Comparison of ENCODE assay signal across 27 cellular contexts in genomic region chr4:2698951-2699505, GRCh38. TPM values are rescaled to one million over a fixed set of nuclear protein-coding genes. Genes with fewer than 3 reads are reported as not detected.
A peak's percentile ranks its signal among the peaks of the same experiment; 100 is the strongest.
DNase-seq lines count a peak whose midpoint lies in the region; FAIRE-seq and TF ChIP-seq lines count a peak whose summit lies in the region.
"Had no signal": no experiment of that assay in that cellular context is flagged by ENCODE, and none has a peak within 500 bp of the region (broad histone marks: within the 10 kb centered on the region; RNA-seq: fewer than 3 reads in every experiment).

No MANE protein-coding gene starts in this region.

- H3K4ac ChIP-seq in H1 (replicated peaks; ENCODE audit: insufficient read length, low read depth, low read length) (no peak overlapping the region), neuronal stem cell (ENCODE audit: low read length) (no peak overlapping the region)

- no peaks in the 10 kb centered on the region for H3F3A ChIP-seq in OCI-LY1 (ENCODE audit: insufficient read depth, low read length)

- H3K36me3 ChIP-seq in OCI-LY1 (ENCODE audit: insufficient read depth, low read length) (peaks cover 50% of the 10 kb centered on the region), H1 (ENCODE audit: control insufficient read depth in 2 of 4, insufficient read depth in 4 of 4, low read length in 3 of 4) (peaks cover 24 to 61% (median 44%) of the 10 kb centered on the region in 4 experiments; a peak in 7 of 8 replicates), neuronal stem cell (replicated peaks in 1 of 2; ENCODE audit: control insufficient read depth in 2 of 2, insufficient read depth in 2 of 2, low read length in 2 of 2) (peaks cover 57 to 100% of the 10 kb centered on the region in 2 donors)

- no peak overlapping the region for H2BK12ac ChIP-seq in H1 (ENCODE audit: low read depth, low read length)
- H2BK12ac ChIP-seq in neuronal stem cell (ENCODE audit: low read length): no peak overlapping the region

- H3K23me2 ChIP-seq in H1 (ENCODE audit: low read depth, low read length): no peaks in the 10 kb centered on the region

- H3K79me1 ChIP-seq in H1 (ENCODE audit: low read depth, low read length): no peaks in the 10 kb centered on the region; the same call in 1 of the 2 replicates
- peaks cover 4% of the 10 kb centered on the region for H3K79me1 ChIP-seq in neuronal stem cell (ENCODE audit: low read depth, low read length)

- H2AFZ ChIP-seq in OCI-LY1 (ENCODE audit: low read length): no peak overlapping the region
- H2AFZ ChIP-seq in H1 (ENCODE audit: low read length): no peak overlapping the region
- H2AFZ ChIP-seq in neuronal stem cell (ENCODE audit: low read length): no peak overlapping the region
- H2AFZ ChIP-seq: GM23248 had no signal

- CTCF ChIA-PET in H1 (lab: Charles Lee; ENCODE audit: partially characterized antibody): no interaction called here
- CTCF ChIA-PET in MCF 10A (lab: Yijun Ruan, JAX): no interaction called here

- H3K4me1 ChIP-seq in OCI-LY1 (ENCODE audit: insufficient read depth, low read length, severe bottlenecking): peaks cover 51% of the 10 kb centered on the region
- no peaks in the 10 kb centered on the region for H3K4me1 ChIP-seq in H1 (replicated peaks in 1 of 4; ENCODE audit: control insufficient read depth in 3 of 4, insufficient read depth in 4 of 4, low read length in 3 of 4)
- H3K4me1 ChIP-seq in neuronal stem cell (ENCODE audit: control insufficient read depth in 2 of 2, insufficient read depth in 1 of 2, low read depth in 1 of 2, low read length in 2 of 2): no peaks in the 10 kb centered on the region
- H3K4me1 ChIP-seq: gastrocnemius medialis, lower lobe of right lung had no signal

- H3K9ac ChIP-seq in OCI-LY1 (ENCODE audit: low read length): no peak overlapping the region
- H3K9ac ChIP-seq in H1 (replicated peaks in 1 of 4; ENCODE audit: extremely low read depth in 1 of 4, low read depth in 3 of 4, low read length in 3 of 4): no peak overlapping the region
- peak overlapping the region; percentile 56 for H3K9ac ChIP-seq in neuronal stem cell (ENCODE audit: low read depth, low read length, poor library complexity)
- H3K9ac ChIP-seq: GM23248, SK-N-SH had no signal

- 92% methylated on average over 12 of the region's 12 CpGs; no CpG with 5 or more reads in 1 of the 2 experiments for WGBS in H1 (ENCODE audit: extremely low coverage in 1 of 2, insufficient coverage in 1 of 2, insufficient read length in 1 of 2, insufficient replicate concordance in 2 of 2, low coverage in 1 of 2, low lambda C conversion rate in 2 of 2, missing lambda C conversion rate in 1 of 2), 2 experiments
- no CpG with 5 or more reads among the region's 12 CpGs for WGBS in neuronal stem cell (ENCODE audit: extremely low coverage in 2 of 2, insufficient read length in 2 of 2, insufficient replicate concordance in 1 of 2), 2 donors

- no peak overlapping the region for H3K27ac Mint-ChIP-seq in MCF 10A (ENCODE audit: low read depth, unreplicated experiment)
- H3K27ac Mint-ChIP-seq: natural killer cell treated with Interleukin-12 subunit alpha and Interleukin-12 subunit beta and Interleukin-15 and Interleukin-18, amount 100 ng/mL, for 72 hours had no signal

- no peak overlapping the region for H3K18ac ChIP-seq in H1 (ENCODE audit: extremely low read depth, low read length)
- H3K18ac ChIP-seq in neuronal stem cell (ENCODE audit: low read length): no peak overlapping the region

- no peak overlapping the region for H3K23ac ChIP-seq in H1 (ENCODE audit: insufficient read length)
- H3K23ac ChIP-seq in neuronal stem cell (ENCODE audit: low read depth, low read length, poor library complexity): peak overlapping the region; percentile 86

- H3K27ac ChIP-seq in OCI-LY1 (ENCODE audit: low read depth, low read length, poor library complexity, severe bottlenecking) (peak overlapping the region; percentile 99), H1 (ENCODE audit: low read depth, low read length) (no peak overlapping the region), neuronal stem cell (replicated peaks; ENCODE audit: low read length) (no peak overlapping the region)
- H3K27ac ChIP-seq: gastrocnemius medialis, GM23248, lower lobe of right lung, thoracic aorta had no signal

- no peaks in the 10 kb centered on the region for H3K4me1 Mint-ChIP-seq in MCF 10A (ENCODE audit: insufficient read depth, unreplicated experiment)
- H3K4me1 Mint-ChIP-seq: brain had no signal

- H2BK5ac ChIP-seq in H1 (ENCODE audit: low read depth, low read length): 0 out of 2 replicates have a peak overlapping the region, but pooled peaks have one; percentile 41
- H2BK5ac ChIP-seq in neuronal stem cell (ENCODE audit: low read length): no peak overlapping the region

- no peak for TF ChIP-seq EP300 in H1 (IDR thresholded peaks at IDR 0.05; ENCODE audit: borderline replicate concordance in 1 of 2, low read depth in 2 of 2, low read length in 2 of 2)

- H3K27me3 ChIP-seq in OCI-LY1 (ENCODE audit: insufficient read depth, low read length) (no peaks in the 10 kb centered on the region), H1 (replicated peaks in 1 of 4; ENCODE audit: control insufficient read depth in 3 of 4, extremely low read depth in 1 of 4, insufficient read depth in 3 of 4, low read length in 3 of 4) (no peaks in the 10 kb centered on the region), neuronal stem cell (ENCODE audit: control insufficient read depth in 3 of 3, insufficient read depth in 3 of 3, low read depth in 1 of 3, low read length in 3 of 3) (no peaks in the 10 kb centered on the region)
- H3K27me3 ChIP-seq: gastrocnemius medialis had no signal

- H3K9me3 ChIP-seq in OCI-LY1 (ENCODE audit: low read length): no peaks in the 10 kb centered on the region
- H3K9me3 ChIP-seq in H1 (ENCODE audit: insufficient read depth in 2 of 2, low read depth in 1 of 2, low read length in 1 of 2): no peaks in the 10 kb centered on the region
- H3K9me3 ChIP-seq in neuronal stem cell (replicated peaks in 1 of 2; ENCODE audit: control insufficient read depth in 2 of 2, insufficient read depth in 1 of 2, low read depth in 1 of 2, low read length in 2 of 2): peaks cover 0 to 2% of the 10 kb centered on the region in 2 donors
- H3K9me3 ChIP-seq: gastrocnemius medialis, lower lobe of right lung, mucosa of descending colon, SK-N-SH, thoracic aorta had no signal

- peaks cover 92% of the 10 kb centered on the region for H3K36me3 Mint-ChIP-seq in MCF 10A (ENCODE audit: insufficient read depth, unreplicated experiment)

- no peak overlapping the region for H3K4me3 ChIP-seq in OCI-LY1 (ENCODE audit: low read depth, low read length, poor library complexity, severe bottlenecking)
- H3K4me3 ChIP-seq in H1 (ENCODE audit: extremely low read depth in 1 of 4, insufficient read depth in 2 of 4, low read depth in 3 of 4, low read length in 4 of 4): no peak overlapping the region
- no peak overlapping the region for H3K4me3 ChIP-seq in neuronal stem cell (ENCODE audit: low read length in 2 of 2)
- H3K4me3 ChIP-seq: gastrocnemius medialis, GM23248, lower lobe of right lung, mucosa of descending colon, thoracic aorta had no signal

- POLR2A ChIA-PET in H1 (lab: Charles Lee; ENCODE audit: partially characterized antibody): no interaction called here
- POLR2A ChIA-PET in MCF 10A (lab: Yijun Ruan, JAX): no interaction called here

- no peak overlapping the region for H4K8ac ChIP-seq in H1 (ENCODE audit: extremely low read depth, insufficient read depth, low read length)
- H4K8ac ChIP-seq in neuronal stem cell (ENCODE audit: low read depth, low read length): no peak overlapping the region

- no peak for FAIRE-seq in H1 (lab: Jason Lieb, UNC)
- FAIRE-seq: D721Med, urothelium cell line had no signal

- no peak overlapping the region for H3K4me3 Mint-ChIP-seq in MCF 10A (ENCODE audit: unreplicated experiment)
- H3K4me3 Mint-ChIP-seq: activated naive CD4-positive, alpha-beta T cell treated with anti-CD3 and anti-CD28 coated beads for 36 hours; brain; natural killer cell treated with Interleukin-12 subunit alpha and Interleukin-12 subunit beta and Interleukin-15 and Interleukin-18, amount 100 ng/mL, for 72 hours; T-helper 2 cell treated with Interferon-gamma antibody and Interleukin-4, amounts not matched to agents 5 μg/mL and 100 μg/mL, for 36 hours had no signal

- H4K20me1 ChIP-seq in OCI-LY1 (ENCODE audit: insufficient read depth, low read length) (no peaks in the 10 kb centered on the region), H1 (replicated peaks in 1 of 2; ENCODE audit: control insufficient read depth in 1 of 2, insufficient read depth in 2 of 2, low read length in 2 of 2) (peaks cover 3 to 19% of the 10 kb centered on the region in 2 experiments)

- intact Hi-C loops in MCF 10A (cut with micrococcal nuclease): no loop called here

- no peak overlapping the region for H3K14ac ChIP-seq in H1 (ENCODE audit: insufficient read length)
- H3K14ac ChIP-seq in neuronal stem cell (ENCODE audit: low read length): no peak overlapping the region

- no peak overlapping the region for H3K56ac ChIP-seq in H1 (replicated peaks; ENCODE audit: insufficient read length, low read depth, low read length)

- H3K79me2 ChIP-seq in OCI-LY1 (ENCODE audit: insufficient read depth, low read length): no peaks in the 10 kb centered on the region
- no peaks in the 10 kb centered on the region for H3K79me2 ChIP-seq in H1 (ENCODE audit: control insufficient read depth in 1 of 2, insufficient read depth in 2 of 2, low read length in 2 of 2)

- H2BK120ac ChIP-seq in H1 (replicated peaks; ENCODE audit: low read depth, low read length) (no peak overlapping the region), neuronal stem cell (ENCODE audit: low read depth, low read length) (no peak overlapping the region)

- H2AK5ac ChIP-seq in H1 (ENCODE audit: low read depth, low read length) (no peak overlapping the region), neuronal stem cell (ENCODE audit: low read depth, low read length) (no peak overlapping the region)

- no peak overlapping the region for H4K91ac ChIP-seq in H1 (replicated peaks; ENCODE audit: insufficient read length, low read length)
- H4K91ac ChIP-seq in neuronal stem cell (ENCODE audit: low read depth, low read length, poor library complexity): no peak overlapping the region

- no peak overlapping the region for H2BK20ac ChIP-seq in H1 (ENCODE audit: low read length)

- BruUV-seq in MCF 10A (replicated peaks; lab: Mats Ljungman, UMichigan): no TSS peak

- H3K9me2 ChIP-seq in OCI-LY1 (ENCODE audit: low read depth, low read length): no peaks in the 10 kb centered on the region
- H3K9me2 ChIP-seq: SK-N-SH had no signal

- no peak for TF ChIP-seq RAD21 in H1 (IDR thresholded peaks at IDR 0.05 in 1 of 2, conservative IDR thresholded peaks at IDR 0.05 in 1 of 2; ENCODE audit: low read depth in 2 of 2, low read length in 2 of 2)

- no peaks in the 10 kb centered on the region for H3K27me3 Mint-ChIP-seq in MCF 10A (ENCODE audit: insufficient read depth, unreplicated experiment)
- H3K27me3 Mint-ChIP-seq: brain; natural killer cell treated with Interleukin-12 subunit alpha and Interleukin-12 subunit beta and Interleukin-15 and Interleukin-18, amount 100 ng/mL, for 72 hours had no signal

- no peaks in the 10 kb centered on the region for H3K9me3 Mint-ChIP-seq in MCF 10A (ENCODE audit: unreplicated experiment)
- H3K9me3 Mint-ChIP-seq: activated naive CD4-positive, alpha-beta T cell treated with anti-CD3 and anti-CD28 coated beads for 36 hours; brain; natural killer cell treated with Interleukin-12 subunit alpha and Interleukin-12 subunit beta and Interleukin-15 and Interleukin-18, amount 100 ng/mL, for 72 hours; T-helper 2 cell treated with Interferon-gamma antibody and Interleukin-4, amounts not matched to agents 5 μg/mL and 100 μg/mL, for 36 hours had no signal

- TF ChIP-seq POLR2A in H1 (IDR thresholded peaks at IDR 0.05; ENCODE audit: control extremely low read depth in 1 of 2, low read depth in 2 of 2, low read length in 2 of 2): no peak

- no peak overlapping the region for H4K5ac ChIP-seq in H1 (ENCODE audit: insufficient read length, low read depth, low read length)

- H3K4me2 ChIP-seq in OCI-LY1 (ENCODE audit: low read length): no peak overlapping the region
- no peak overlapping the region for H3K4me2 ChIP-seq in H1 (ENCODE audit: insufficient read depth in 1 of 2, low read depth in 2 of 2, low read length in 2 of 2)
- H3K4me2 ChIP-seq in neuronal stem cell (ENCODE audit: insufficient read depth, low read length, poor library complexity, severe bottlenecking): no peak overlapping the region
- H3K4me2 ChIP-seq: SK-N-SH had no signal

- peak; percentile 26 for DNase-seq in NCI-H2107 treated with DMSO at 0.1 percent for 48 hours (lab: John Stamatoyannopoulos, UW; ENCODE audit: unreplicated experiment)
- DNase-seq in NCI-H2107 (lab: John Stamatoyannopoulos, UW): no peak
- no peak for DNase-seq in H1 (ENCODE audit: low read depth in 1 of 2, low spot score in 2 of 2)
- DNase-seq in neuronal stem cell (ENCODE audit: low spot score): no peak
- DNase-seq in MCF 10A (ENCODE audit: unreplicated experiment): no peak
- DNase-seq in NCI-H1930 (lab: John Stamatoyannopoulos, UW): no peak
- no peak for DNase-seq in COLO668 (lab: John Stamatoyannopoulos, UW; ENCODE audit: unreplicated experiment)
- DNase-seq: 8988T; activated CD4-positive, alpha-beta T cell treated with anti-CD3 and anti-CD28 coated beads for 4 hours; activated naive CD4-positive, alpha-beta T cell treated with anti-CD3 and anti-CD28 coated beads for 36 hours; gastrocnemius medialis; GM23248; IMR-90; lower lobe of right lung; mucosa of descending colon; NCI-H1694; NCI-H2171; NCI-H524; SK-N-SH; stimulated activated naive CD4-positive, alpha-beta T cell treated with Interleukin-2 at 50 U/mL for 16 hours had no signal

- TF ChIP-seq CTCF in OCI-LY1 (IDR thresholded peaks at IDR 0.05; ENCODE audit: low read length) (no peak), H1 (IDR thresholded peaks at IDR 0.05; ENCODE audit: control extremely low read depth in 1 of 3, insufficient read depth in 1 of 3, low read depth in 1 of 3, low read length in 3 of 3) (no peak), MCF 10A (IDR thresholded peaks at IDR 0.05; ENCODE audit: unreplicated experiment) (no peak)

- H2BK15ac ChIP-seq in H1 (ENCODE audit: low read length): no peak overlapping the region
- H2BK15ac ChIP-seq in neuronal stem cell (ENCODE audit: low read length): no peak overlapping the region

RNA-seq across cellular contexts. Expression of gene TNIP2, which starts 57.1 kb away (rescaled TPM):
- 36.2 and 37.7 TPM in 2 replicates for total RNA-seq in H1 (2021; fragmentation: NEBNext Ultra II Directional; extraction: Animal tissue kit (Norgen Biotek cat#: 25700))
- polyA plus RNA-seq in H1 (2011; rRNA removed): 23.7 and 35.7 TPM in 2 replicates
- 41.8 TPM for polyA plus RNA-seq in H1 (2011; cell fraction: cytosol; rRNA removed)
- polyA plus RNA-seq in H1 (2011; cell fraction: nucleus; rRNA removed): 54.1 TPM
- polyA plus RNA-seq in H1 (2012, experiment 1 of 2): 26.4 to 39.9 TPM (median 39.1 TPM) in 4 replicates
- 29.2 TPM for polyA plus RNA-seq in H1 (2012, experiment 2 of 2)
- polyA plus RNA-seq in H1 (2013, experiment 1 of 2): 21.6 TPM
- polyA plus RNA-seq in H1 (2013, experiment 2 of 2): 23.2 TPM
- polyA minus RNA-seq in H1 (2011; rRNA and poly(A)+ RNA removed): 7.9 and 15.5 TPM in 2 replicates
- polyA minus RNA-seq in H1 (2011; cell fraction: cytosol; rRNA and poly(A)+ RNA removed): 13.5 TPM
- polyA minus RNA-seq in H1 (2011; cell fraction: nucleus; rRNA and poly(A)+ RNA removed): 19.3 TPM
- polyA plus RNA-seq in neuronal stem cell (2013, experiment 1 of 2): 14.8 TPM
- polyA plus RNA-seq in neuronal stem cell (2013, experiment 2 of 2): 15.1 TPM
- total RNA-seq in MCF 10A (2022): 40.5 and 46.1 TPM in 2 replicates
